23 cellular contexts compared by ENCODE assay signal in the genomic region with DNA sequence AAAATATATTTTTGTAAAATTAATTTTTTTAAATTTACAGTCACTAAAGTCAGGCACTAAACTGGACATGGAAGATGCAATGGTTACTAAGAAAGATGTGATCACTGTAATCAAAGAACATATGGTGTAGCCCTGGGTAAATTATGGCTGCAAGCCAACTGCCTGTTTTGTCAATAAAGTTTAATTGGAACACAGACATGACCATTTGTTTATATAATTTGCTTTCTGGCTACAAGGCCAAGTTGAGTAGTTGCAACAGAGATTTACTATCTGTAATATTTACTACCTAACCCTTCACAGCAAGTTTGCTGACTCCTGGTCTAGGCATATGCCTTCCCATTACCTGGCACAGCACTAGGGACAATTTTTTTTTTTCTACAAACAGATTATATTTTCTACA.
"Had no signal": no experiment of that assay in that cellular context is flagged by ENCODE, and none has a peak within 500 bp of the region (broad histone marks: within the 10 kb centered on the region; RNA-seq: fewer than 3 reads in every experiment).

No MANE protein-coding gene starts in this region.

- H3K4me1 Mint-ChIP-seq: naive thymus-derived CD4-positive, alpha-beta T cell; nephron; stimulated activated naive CD8-positive, alpha-beta T cell treated with anti-CD3 and anti-CD28 coated beads, Interleukin-15, amount 100 ng/mL, for 72 hours had no signal

- H3K27me3 Mint-ChIP-seq: type B pancreatic cell had no signal

- H3K36me3 Mint-ChIP-seq: naive thymus-derived CD4-positive, alpha-beta T cell; type B pancreatic cell had no signal

- ATAC-seq: effector memory CD8-positive, alpha-beta T cell; heart right ventricle; left cardiac atrium; left lung; naive thymus-derived CD4-positive, alpha-beta T cell; sciatic nerve; stimulated activated naive CD8-positive, alpha-beta T cell treated with anti-CD3 and anti-CD28 coated beads, Interleukin-15, amount 100 ng/mL, for 72 hours had no signal

- DNase-seq: cortex of kidney; effector memory CD8-positive, alpha-beta T cell; erythroblast; esophagus squamous epithelium; foreskin melanocyte; glutamatergic neuron; heart right ventricle; hippocampal formation; left cardiac atrium; left lung; mesenchymal stem cell; midbrain; naive thymus-derived CD4-positive, alpha-beta T cell; nucleus accumbens; stimulated activated CD4-positive, alpha-beta T cell treated with anti-CD3 and anti-CD28 coated beads, Interleukin-12 subunit alpha, Interleukin-12 subunit beta, amount 100 ng/mL, for 4 hours; stimulated activated CD4-positive, alpha-beta T cell treated with anti-CD3 and anti-CD28 coated beads, Interleukin-1b, Interleukin-23, amount 100 ng/mL, for 48 hours; stimulated activated CD4-positive, alpha-beta T cell treated with anti-CD3 and anti-CD28 coated beads, Interleukin-4, amount 100 ng/mL, for 1 hour; stimulated activated CD8-positive, alpha-beta memory T cell treated with anti-CD3 and anti-CD28 coated beads, Interleukin-4, amount 100 ng/mL, for 48 hours; stimulated activated naive CD4-positive, alpha-beta T cell; stimulated activated naive CD8-positive, alpha-beta T cell treated with anti-CD3 and anti-CD28 coated beads, Interleukin-15, amount 100 ng/mL, for 72 hours had no signal

- H3K27ac Mint-ChIP-seq: effector memory CD8-positive, alpha-beta T cell; naive thymus-derived CD4-positive, alpha-beta T cell; nephron; stimulated activated naive CD8-positive, alpha-beta T cell treated with anti-CD3 and anti-CD28 coated beads, Interleukin-15, amount 100 ng/mL, for 72 hours; type B pancreatic cell had no signal

- H3K9me3 Mint-ChIP-seq: effector memory CD8-positive, alpha-beta T cell; naive thymus-derived CD4-positive, alpha-beta T cell; nephron; stimulated activated naive CD8-positive, alpha-beta T cell treated with anti-CD3 and anti-CD28 coated beads, Interleukin-15, amount 100 ng/mL, for 72 hours; type B pancreatic cell had no signal

- H3K4me3 Mint-ChIP-seq: effector memory CD8-positive, alpha-beta T cell; naive thymus-derived CD4-positive, alpha-beta T cell; nephron; stimulated activated naive CD8-positive, alpha-beta T cell treated with anti-CD3 and anti-CD28 coated beads, Interleukin-15, amount 100 ng/mL, for 72 hours; type B pancreatic cell had no signal
